In the genomic region with DNA sequence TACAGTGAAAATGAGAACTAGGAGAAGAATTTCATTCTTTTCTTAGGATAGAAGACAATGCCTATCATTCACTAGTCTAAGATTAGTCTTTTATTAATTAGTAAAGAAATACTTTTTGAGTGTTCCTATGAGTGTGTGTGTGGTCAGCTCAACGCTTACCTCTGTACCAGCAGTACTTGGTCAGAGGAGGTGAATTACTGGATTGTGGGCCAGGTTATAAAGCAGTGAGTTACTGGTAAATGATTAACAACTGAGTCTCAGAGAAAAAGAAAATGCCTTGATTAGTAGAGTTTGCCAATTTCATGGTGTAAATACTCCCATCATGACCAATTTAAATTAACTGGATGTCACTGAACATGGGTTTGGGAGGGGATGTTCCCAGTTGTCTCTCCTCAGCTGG, we compare ENCODE assay signal across 10 cellular contexts.
"Had no signal": no experiment of that assay in that cellular context is flagged by ENCODE, and none has a peak within 500 bp of the region (broad histone marks: within the 10 kb centered on the region; RNA-seq: fewer than 3 reads in every experiment).

No MANE protein-coding gene starts in this region.

- H3K4me1 Mint-ChIP-seq: IgD-negative memory B cell had no signal

- ATAC-seq: HCT116, HepG2 had no signal

- H2AFZ ChIP-seq: GM23248 had no signal

- H3K36me3 ChIP-seq: HAP-1 had no signal

- H3K27ac Mint-ChIP-seq: HFFc6, IgD-negative memory B cell had no signal

- DNase-seq: GM23248, GOT3, H7, HFFc6, KBM-7 had no signal

- H3K4me3 Mint-ChIP-seq: HFFc6, IgD-negative memory B cell had no signal

- H3K27me3 Mint-ChIP-seq: IgD-negative memory B cell had no signal

- H3K4me1 ChIP-seq: HAP-1 had no signal

- H3K4me3 ChIP-seq: GM23248, HAP-1 had no signal

- H3K9me3 ChIP-seq: HAP-1 had no signal

- H3K36me3 Mint-ChIP-seq: IgD-negative memory B cell had no signal

- H3K27ac ChIP-seq: GM23248, HL-60 had no signal
